In genomic region chr5:152527358-152528048, GRCh38 we compare ENCODE assay signal across 9 cellular contexts.
A peak's percentile ranks its signal among the peaks of the same experiment; 100 is the strongest.
DNase-seq lines count a peak whose midpoint lies in the region; ATAC-seq lines count a peak whose summit lies in the region.
"Had no signal": no experiment of that assay in that cellular context is flagged by ENCODE, and none has a peak within 500 bp of the region (broad histone marks: within the 10 kb centered on the region; RNA-seq: fewer than 3 reads in every experiment).

No MANE protein-coding gene starts in this region.

- no peaks in the 10 kb centered on the region for H3K9me3 Mint-ChIP-seq in stimulated activated memory B cell treated with anti-CD40 and anti-IgM and Interleukin-4, amounts not matched to agents 10 μg/mL and 1 μg/mL and 100 μg/mL, for 72 hours

- H3K4me3 Mint-ChIP-seq in stimulated activated memory B cell treated with anti-CD40 and anti-IgM and Interleukin-4, amounts not matched to agents 10 μg/mL and 1 μg/mL and 100 μg/mL, for 72 hours: no peak overlapping the region

- H3K36me3 Mint-ChIP-seq in stimulated activated memory B cell treated with anti-CD40 and anti-IgM and Interleukin-4, amounts not matched to agents 10 μg/mL and 1 μg/mL and 100 μg/mL, for 72 hours: no peaks in the 10 kb centered on the region

- DNase-seq in left kidney (ENCODE audit: low read depth, low spot score) (peak; percentile 47), NCI-H748 treated with DMSO at 0.1 percent for 48 hours (lab: John Stamatoyannopoulos, UW) (no peak), NCI-H345 (lab: John Stamatoyannopoulos, UW) (no peak), G401 (ENCODE audit: low spot score) (no peak)
- DNase-seq: activated CD4-positive, alpha-beta T cell treated with anti-CD3 and anti-CD28 coated beads, Interleukin-2, amount 50 U/mL, for 1 hour had no signal

- peaks cover 14% of the 10 kb centered on the region for H3K4me1 Mint-ChIP-seq in stimulated activated memory B cell treated with anti-CD40 and anti-IgM and Interleukin-4, amounts not matched to agents 10 μg/mL and 1 μg/mL and 100 μg/mL, for 72 hours

- no peak overlapping the region for H3K27ac Mint-ChIP-seq in stimulated activated memory B cell treated with anti-CD40 and anti-IgM and Interleukin-4, amounts not matched to agents 10 μg/mL and 1 μg/mL and 100 μg/mL, for 72 hours

- in situ Hi-C loops in G401 (cut with HindIII; ENCODE audit: low sequenced_read_pairs): no loop called here

- peak; percentile 44 for ATAC-seq in GM18520 (IDR thresholded peaks at IDR 0.05; ENCODE audit: unreplicated experiment)
- peak; percentile 67 for ATAC-seq in GM21423 (IDR thresholded peaks at IDR 0.05; ENCODE audit: unreplicated experiment)
- ATAC-seq in HG03342 (IDR thresholded peaks at IDR 0.05; ENCODE audit: unreplicated experiment): peak; percentile 74
- no peak for ATAC-seq in stimulated activated memory B cell treated with anti-CD40 and anti-IgM and Interleukin-4, amounts not matched to agents 10 μg/mL and 1 μg/mL and 100 μg/mL, for 72 hours

- no peaks in the 10 kb centered on the region for H3K27me3 Mint-ChIP-seq in stimulated activated memory B cell treated with anti-CD40 and anti-IgM and Interleukin-4, amounts not matched to agents 10 μg/mL and 1 μg/mL and 100 μg/mL, for 72 hours
